Comparison of ENCODE assay signal across 9 cellular contexts in the genomic region with DNA sequence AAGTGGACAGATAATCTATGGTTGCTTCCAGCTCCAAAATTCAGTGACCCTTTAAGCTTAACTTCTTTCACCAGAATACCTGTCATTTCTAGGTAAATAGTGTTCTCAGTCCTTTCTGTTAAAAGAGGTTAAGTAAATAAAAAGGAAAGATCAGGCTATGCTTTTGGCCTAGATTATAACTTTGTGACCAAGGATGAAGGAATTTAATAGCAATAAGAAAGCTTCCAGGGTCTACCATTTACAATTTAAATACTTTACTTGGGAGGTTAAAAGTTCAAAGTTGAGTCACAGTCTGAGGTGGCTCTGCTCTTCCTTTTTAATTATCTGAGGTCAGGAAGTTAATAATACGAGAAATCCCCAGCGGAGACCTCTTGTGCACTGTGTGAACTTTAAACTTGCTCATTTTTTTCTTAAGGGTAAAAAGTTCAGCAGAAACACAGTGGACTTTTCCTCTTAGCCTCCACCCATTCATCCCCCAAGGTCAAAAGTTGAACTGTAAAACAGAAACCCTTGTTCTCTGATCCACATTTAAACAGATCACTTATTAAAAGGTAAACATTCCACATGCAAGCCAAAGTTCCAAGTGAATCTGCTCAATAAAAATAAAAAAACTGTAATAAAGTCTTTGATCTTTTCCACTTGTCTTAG.
DNase-seq lines count a peak whose midpoint lies in the region; ATAC-seq and TF ChIP-seq lines count a peak whose summit lies in the region.
"Had no signal": no experiment of that assay in that cellular context is flagged by ENCODE, and none has a peak within 500 bp of the region (broad histone marks: within the 10 kb centered on the region; RNA-seq: fewer than 3 reads in every experiment).

No MANE protein-coding gene starts in this region.

- H3K36me3 ChIP-seq in hepatocyte (replicated peaks; ENCODE audit: insufficient read depth, low read depth) (no peaks in the 10 kb centered on the region), aorta (ENCODE audit: control insufficient read depth in 1 of 2, insufficient read depth in 2 of 2, low read length in 1 of 2) (no peaks in the 10 kb centered on the region)
- no peaks in the 10 kb centered on the region for H3K36me3 ChIP-seq in effector memory CD4-positive, alpha-beta T cell (ENCODE audit: control insufficient read depth, insufficient read depth, low read length)

- H3K9me3 ChIP-seq in hepatocyte (ENCODE audit: low read depth) (no peaks in the 10 kb centered on the region), aorta (ENCODE audit: control insufficient read depth, low read length) (no peaks in the 10 kb centered on the region)
- H3K9me3 ChIP-seq in effector memory CD4-positive, alpha-beta T cell (ENCODE audit: control insufficient read depth, low read length) = no peaks in the 10 kb centered on the region

- WGBS in hepatocyte (ENCODE audit: low lambda C conversion rate, missing lambda C conversion rate) = 19% methylated on average over 2 of the region's 2 CpGs
- 65 to 73% methylated on average over 2 of the region's 2 CpGs for WGBS in aorta, 2 donors

- no peaks in the 10 kb centered on the region for H3K27me3 ChIP-seq in hepatocyte
- H3K27me3 ChIP-seq in aorta (ENCODE audit: control insufficient read depth in 1 of 2, insufficient read depth in 2 of 2, low read length in 1 of 2) = no peaks in the 10 kb centered on the region
- H3K27me3 ChIP-seq in effector memory CD4-positive, alpha-beta T cell (replicated peaks; ENCODE audit: control insufficient read depth, insufficient read depth, low read length, poor library complexity, severe bottlenecking) = no peaks in the 10 kb centered on the region

- H3K79me2 ChIP-seq in hepatocyte = no peaks in the 10 kb centered on the region

- no peaks in the 10 kb centered on the region for H4K20me1 ChIP-seq in hepatocyte (ENCODE audit: insufficient read depth, poor library complexity, severe bottlenecking)

- H3K4me3 ChIP-seq in hepatocyte (no peak overlapping the region), aorta (ENCODE audit: low read length in 2 of 2) (no peak overlapping the region)
- H3K4me3 ChIP-seq in effector memory CD4-positive, alpha-beta T cell (ENCODE audit: insufficient read depth, low read depth, low read length, poor library complexity, severe bottlenecking) = no peak overlapping the region

- TF ChIP-seq POLR2A in erythroblast (IDR thresholded peaks at IDR 0.05; ENCODE audit: low read length) = no peak

- no peak overlapping the region for H2AFZ ChIP-seq in hepatocyte

- peak overlapping the region; percentile 4 for H3K4me2 ChIP-seq in hepatocyte

- peak overlapping the region; percentile 44 for H3K27ac ChIP-seq in hepatocyte
- H3K27ac ChIP-seq in aorta (ENCODE audit: low read depth in 1 of 2, low read length in 2 of 2) = no peak overlapping the region
- no peak overlapping the region for H3K27ac ChIP-seq in effector memory CD4-positive, alpha-beta T cell (ENCODE audit: insufficient read depth, low read length, poor library complexity, severe bottlenecking)
- H3K27ac ChIP-seq: HL-60 had no signal

- H3K4me1 ChIP-seq in hepatocyte (ENCODE audit: insufficient read depth) (peaks cover 30% of the 10 kb centered on the region), aorta (ENCODE audit: control insufficient read depth in 1 of 2, insufficient read depth in 2 of 2, low read length in 2 of 2) (no peaks in the 10 kb centered on the region)
- no peaks in the 10 kb centered on the region for H3K4me1 ChIP-seq in effector memory CD4-positive, alpha-beta T cell (ENCODE audit: control insufficient read depth, insufficient read depth, low read length, poor library complexity, severe bottlenecking)

- intact Hi-C loops in aorta (cut with DNase I) = no loop called here

- TF ChIP-seq CTCF in hepatocyte (IDR thresholded peaks at IDR 0.05; ENCODE audit: poor library complexity) = no peak

- peak; percentile 9 for ATAC-seq in GM19468 (IDR thresholded peaks at IDR 0.05; ENCODE audit: extremely low read depth, unreplicated experiment)
- no peak for ATAC-seq in aorta (ENCODE audit: low FRiP score)

- DNase-seq in CD1c-positive myeloid dendritic cell (ENCODE audit: extremely low spot score) (peak; percentile 65), hepatocyte (ENCODE audit: low spot score) (peak; percentile 54), aorta (no peak), COR-L47 (lab: John Stamatoyannopoulos, UW) (no peak), erythroblast (lab: John Stamatoyannopoulos, UW) (no peak)
- no peak for DNase-seq in effector memory CD4-positive, alpha-beta T cell

- no peaks in the 10 kb centered on the region for H3K9me2 ChIP-seq in hepatocyte (replicated peaks; ENCODE audit: insufficient read depth)

TF ChIP-seq in PFSK-1, 5 proteins besides CTCF, POLR2A, EP300 and RAD21:
- TF ChIP-seq FOXP2 (optimal IDR thresholded peaks at IDR 0.05; ENCODE audit: borderline replicate concordance, extremely low read depth, extremely low read length, insufficient read depth) = no peak
- TF ChIP-seq TAF1 (IDR thresholded peaks at IDR 0.05; ENCODE audit: borderline replicate concordance, insufficient read depth, low read length) = no peak
- peak; percentile 56; the same call in 1 of the 2 replicates for TF ChIP-seq POLR2AphosphoS5 (IDR thresholded peaks at IDR 0.05; ENCODE audit: low read depth, low read length)
- TF ChIP-seq, protein P1, sequence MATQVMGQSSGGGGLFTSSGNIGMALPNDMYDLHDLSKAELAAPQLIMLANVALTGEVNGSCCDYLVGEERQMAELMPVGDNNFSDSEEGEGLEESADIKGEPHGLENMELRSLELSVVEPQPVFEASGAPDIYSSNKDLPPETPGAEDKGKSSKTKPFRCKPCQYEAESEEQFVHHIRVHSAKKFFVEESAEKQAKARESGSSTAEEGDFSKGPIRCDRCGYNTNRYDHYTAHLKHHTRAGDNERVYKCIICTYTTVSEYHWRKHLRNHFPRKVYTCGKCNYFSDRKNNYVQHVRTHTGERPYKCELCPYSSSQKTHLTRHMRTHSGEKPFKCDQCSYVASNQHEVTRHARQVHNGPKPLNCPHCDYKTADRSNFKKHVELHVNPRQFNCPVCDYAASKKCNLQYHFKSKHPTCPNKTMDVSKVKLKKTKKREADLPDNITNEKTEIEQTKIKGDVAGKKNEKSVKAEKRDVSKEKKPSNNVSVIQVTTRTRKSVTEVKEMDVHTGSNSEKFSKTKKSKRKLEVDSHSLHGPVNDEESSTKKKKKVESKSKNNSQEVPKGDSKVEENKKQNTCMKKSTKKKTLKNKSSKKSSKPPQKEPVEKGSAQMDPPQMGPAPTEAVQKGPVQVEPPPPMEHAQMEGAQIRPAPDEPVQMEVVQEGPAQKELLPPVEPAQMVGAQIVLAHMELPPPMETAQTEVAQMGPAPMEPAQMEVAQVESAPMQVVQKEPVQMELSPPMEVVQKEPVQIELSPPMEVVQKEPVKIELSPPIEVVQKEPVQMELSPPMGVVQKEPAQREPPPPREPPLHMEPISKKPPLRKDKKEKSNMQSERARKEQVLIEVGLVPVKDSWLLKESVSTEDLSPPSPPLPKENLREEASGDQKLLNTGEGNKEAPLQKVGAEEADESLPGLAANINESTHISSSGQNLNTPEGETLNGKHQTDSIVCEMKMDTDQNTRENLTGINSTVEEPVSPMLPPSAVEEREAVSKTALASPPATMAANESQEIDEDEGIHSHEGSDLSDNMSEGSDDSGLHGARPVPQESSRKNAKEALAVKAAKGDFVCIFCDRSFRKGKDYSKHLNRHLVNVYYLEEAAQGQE (IDR thresholded peaks at IDR 0.05; ENCODE audit: insufficient read depth in 1 of 2, low read depth in 2 of 2, low read length in 2 of 2) = peak in 1 of 2 experiments; percentile 74; a peak in 2 of 4 replicates
- TF ChIP-seq SIN3A (IDR thresholded peaks at IDR 0.05; ENCODE audit: borderline replicate concordance, insufficient read depth, low read length) = peak; percentile 59; the same call in 1 of the 2 replicates

Comparison
In these comparisons a context has a peak if more than half of its experiments do, and no peak if none do; other contexts are left out.
1. DNase-seq: peak in CD1c-positive myeloid dendritic cell (single experiment) and hepatocyte (single experiment); none in aorta (0 of 2), effector memory CD4-positive, alpha-beta T cell (0 of 3), COR-L47 (single experiment) and erythroblast (0 of 2).